Comparison of ENCODE assay signal across 1 cellular context in the genomic region with DNA sequence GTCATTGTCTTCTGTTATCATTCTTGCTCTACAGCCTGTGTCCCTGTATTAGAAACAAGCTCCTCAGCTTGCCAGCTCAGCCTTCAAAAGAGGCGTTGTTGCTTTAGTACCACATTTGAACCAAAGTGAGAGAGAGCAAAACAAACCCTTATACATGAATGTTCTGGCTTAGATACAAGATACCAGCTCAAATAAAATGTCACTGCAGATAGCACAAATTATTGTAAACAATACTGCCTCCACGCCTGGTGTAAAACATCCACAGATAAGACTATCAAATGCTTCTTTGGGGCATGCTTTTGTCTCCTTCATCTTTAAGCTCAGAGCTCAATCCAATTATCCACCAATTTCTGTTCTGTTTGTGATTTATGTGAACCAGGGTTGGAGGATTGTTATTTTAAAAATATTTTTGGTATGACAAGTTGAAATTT.
TF ChIP-seq lines count a peak whose summit lies in the region.

No MANE protein-coding gene starts in this region.

TF ChIP-seq in H1, 55 proteins besides CTCF, POLR2A, EP300 and RAD21 (continued from another document):
- TF ChIP-seq TCF12 (IDR thresholded peaks at IDR 0.05; ENCODE audit: low read depth, low read length) (no peak), CHD1 (IDR thresholded peaks at IDR 0.05; ENCODE audit: low read depth, low read length) (no peak), HDAC2 (IDR thresholded peaks at IDR 0.05; ENCODE audit: borderline replicate concordance in 1 of 2, low read depth in 2 of 2, low read length in 2 of 2) (no peak), TEAD4 (IDR thresholded peaks at IDR 0.05; ENCODE audit: low read depth, low read length) (no peak), CREB1 (IDR thresholded peaks at IDR 0.05) (no peak), SIN3A (conservative IDR thresholded peaks at IDR 0.05 in 1 of 2, IDR thresholded peaks at IDR 0.05 in 1 of 2; ENCODE audit: low read depth in 1 of 2, low read length in 2 of 2) (no peak), KDM4A (IDR thresholded peaks at IDR 0.05; ENCODE audit: low read depth, low read length, severe bottlenecking) (no peak), TAF7 (optimal IDR thresholded peaks at IDR 0.05; ENCODE audit: borderline replicate concordance, low read depth, low read length) (no peak)
TF ChIP-seq in H1: peak in this region for 0.
